Comparison of ENCODE assay signal across 24 cellular contexts in the genomic region with DNA sequence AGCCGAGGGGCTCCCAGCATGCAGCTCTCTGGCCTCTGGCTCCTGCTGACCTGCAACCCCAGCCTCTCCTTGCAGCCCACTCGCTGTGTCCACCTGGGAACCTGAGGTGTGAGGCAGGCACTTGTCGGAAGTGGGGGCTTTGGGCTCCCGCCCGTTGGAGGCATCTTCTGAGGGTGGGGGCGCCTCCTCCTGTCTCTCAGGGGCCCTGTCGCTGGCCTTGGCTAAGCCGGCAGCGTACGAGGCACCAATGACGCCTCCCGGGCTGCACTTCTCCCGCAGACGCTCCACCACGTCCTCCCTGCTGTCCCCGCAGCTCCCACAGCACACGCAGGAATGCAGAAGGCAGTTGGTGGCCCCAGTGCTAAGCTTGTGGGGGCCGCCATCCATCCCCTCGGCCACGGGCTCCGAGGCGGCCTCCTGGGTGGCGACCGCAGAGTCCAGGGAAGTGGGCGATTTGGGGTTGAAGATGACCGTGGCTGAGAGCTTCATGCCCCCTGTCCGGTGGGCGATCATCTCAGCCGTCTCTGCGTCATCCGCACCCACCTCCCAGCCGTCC.
"Had no signal": no experiment of that assay in that cellular context is flagged by ENCODE, and none has a peak within 500 bp of the region (broad histone marks: within the 10 kb centered on the region; RNA-seq: fewer than 3 reads in every experiment).

No MANE protein-coding gene starts in this region.

- H3K27me3 ChIP-seq: adrenal gland, heart left ventricle, neutrophil, ovary, suprapubic skin, tibial nerve, uterus had no signal

- H3K4me3 Mint-ChIP-seq: activated CD4-positive, alpha-beta T cell treated with anti-CD3 and anti-CD28 coated beads, Interleukin-2, amount 10 ng/mL, durations not matched to agents 24 days and 14 days; activated naive CD8-positive, alpha-beta T cell; endodermal cell; natural killer cell treated with Interleukin-12 subunit alpha and Interleukin-12 subunit beta and Interleukin-15 and Interleukin-18, amount 100 ng/mL, for 72 hours; stimulated activated effector memory CD8-positive, alpha-beta T cell treated with anti-CD3 and anti-CD28 coated beads, Interleukin-12 subunit alpha, Interleukin-12 subunit beta, amount 100 ng/mL, for 72 hours; stimulated activated naive CD8-positive, alpha-beta T cell treated with anti-CD3 and anti-CD28 coated beads, Interleukin-15, amount 100 ng/mL, for 72 hours; T-helper 17 cell had no signal

- ATAC-seq: activated CD4-positive, CD25-positive, alpha-beta regulatory T cell treated with anti-CD3 and anti-CD28 coated beads, Interleukin-2, amount 50 U/mL, for 24 hours; psoas muscle; stimulated activated effector memory CD8-positive, alpha-beta T cell treated with anti-CD3 and anti-CD28 coated beads, Interleukin-12 subunit alpha, Interleukin-12 subunit beta, amount 100 ng/mL, for 72 hours; T-helper 17 cell had no signal

- H3K36me3 Mint-ChIP-seq: natural killer cell treated with Interleukin-12 subunit alpha and Interleukin-12 subunit beta and Interleukin-15 and Interleukin-18, amount 100 ng/mL, for 72 hours had no signal

- H3K27ac ChIP-seq: adrenal gland, heart left ventricle, neutrophil, ovary, psoas muscle, suprapubic skin, tibial nerve, uterus had no signal

- H3K4me1 ChIP-seq: adrenal gland, heart left ventricle, psoas muscle, suprapubic skin, tibial nerve, uterus had no signal

- H3K4me1 Mint-ChIP-seq: endodermal cell; stimulated activated effector memory CD8-positive, alpha-beta T cell treated with anti-CD3 and anti-CD28 coated beads, Interleukin-12 subunit alpha, Interleukin-12 subunit beta, amount 100 ng/mL, for 72 hours; stimulated activated naive CD8-positive, alpha-beta T cell treated with anti-CD3 and anti-CD28 coated beads, Interleukin-15, amount 100 ng/mL, for 72 hours had no signal

- H3K27ac Mint-ChIP-seq: activated CD4-positive, alpha-beta T cell treated with anti-CD3 and anti-CD28 coated beads, Interleukin-2, amount 10 ng/mL, durations not matched to agents 24 days and 14 days; activated naive CD8-positive, alpha-beta T cell; endodermal cell; natural killer cell treated with Interleukin-12 subunit alpha and Interleukin-12 subunit beta and Interleukin-15 and Interleukin-18, amount 100 ng/mL, for 72 hours; stimulated activated effector memory CD8-positive, alpha-beta T cell treated with anti-CD3 and anti-CD28 coated beads, Interleukin-12 subunit alpha, Interleukin-12 subunit beta, amount 100 ng/mL, for 72 hours; stimulated activated naive CD8-positive, alpha-beta T cell treated with anti-CD3 and anti-CD28 coated beads, Interleukin-15, amount 100 ng/mL, for 72 hours; T-helper 17 cell had no signal

- H3K9me3 Mint-ChIP-seq: natural killer cell treated with Interleukin-12 subunit alpha and Interleukin-12 subunit beta and Interleukin-15 and Interleukin-18, amount 100 ng/mL, for 72 hours had no signal

- DNase-seq: activated CD4-positive, alpha-beta T cell treated with anti-CD3 and anti-CD28 coated beads, Interleukin-2, amount 10 ng/mL, durations not matched to agents 24 days and 14 days; activated naive CD4-positive, alpha-beta T cell; activated T-cell treated with anti-CD3 and anti-CD28 coated beads, Interleukin-2, amount 50 U/mL, for 1 hour; central memory CD4-positive, alpha-beta T cell; endodermal cell; mammary epithelial cell; midbrain; ovary; psoas muscle; right cardiac atrium; stimulated activated CD4-positive, alpha-beta T cell treated with anti-CD3 and anti-CD28 coated beads, Interleukin-2, amount 100 ng/mL, for 24 hours; SW 1271; T-helper 17 cell; uterus had no signal

- H3K36me3 ChIP-seq: adrenal gland, neutrophil, ovary, uterus had no signal

- H3K27me3 Mint-ChIP-seq: activated naive CD8-positive, alpha-beta T cell; natural killer cell treated with Interleukin-12 subunit alpha and Interleukin-12 subunit beta and Interleukin-15 and Interleukin-18, amount 100 ng/mL, for 72 hours; stimulated activated naive CD8-positive, alpha-beta T cell treated with anti-CD3 and anti-CD28 coated beads, Interleukin-15, amount 100 ng/mL, for 72 hours; T-helper 17 cell had no signal

- H3K4me3 ChIP-seq: adrenal gland, heart left ventricle, ovary, psoas muscle, suprapubic skin, tibial nerve, uterus had no signal

- H3K9me3 ChIP-seq: adrenal gland, neutrophil, ovary, suprapubic skin, uterus had no signal
